ENCODE assay signal across 8 cellular contexts in the genomic region with DNA sequence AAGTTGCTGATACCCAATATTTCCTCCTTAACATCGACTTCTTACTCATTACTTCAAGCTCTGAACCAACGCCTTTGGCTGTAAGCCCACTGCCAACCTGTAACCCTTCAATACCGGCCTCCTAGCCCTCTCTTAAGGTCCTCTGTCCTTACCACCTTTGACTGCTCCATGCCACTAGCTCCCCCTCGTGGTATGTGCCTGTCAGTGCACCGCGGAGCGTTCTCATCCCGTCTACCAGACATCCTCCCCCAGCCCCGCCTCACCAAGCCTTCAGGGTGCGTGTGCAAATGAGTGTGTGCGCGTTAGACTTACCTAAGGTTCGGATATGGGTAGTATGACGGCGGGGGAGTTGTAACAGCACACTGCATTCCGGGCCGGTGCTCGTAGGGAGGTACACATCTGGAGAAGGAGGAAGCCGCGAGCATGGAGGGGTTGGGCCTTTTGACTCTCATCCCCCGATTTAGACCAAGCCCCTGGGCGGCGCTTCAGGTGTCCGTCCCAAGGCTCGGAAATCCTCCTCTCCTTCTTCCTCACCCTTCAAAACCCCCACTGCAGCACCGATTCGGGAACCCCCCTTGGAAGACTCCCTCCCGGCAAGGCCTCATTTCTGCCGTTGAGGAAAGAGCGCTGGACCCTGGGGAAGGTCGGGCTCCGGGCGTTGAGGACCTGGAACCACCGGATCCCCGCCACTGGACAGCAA. TPM values are rescaled to one million over a fixed set of nuclear protein-coding genes. Genes with fewer than 3 reads are reported as not detected.
DNase-seq lines count a peak whose midpoint lies in the region; ATAC-seq lines count a peak whose summit lies in the region.

No MANE protein-coding gene starts in this region.

- no peaks in the 10 kb centered on the region for H3K9me3 Mint-ChIP-seq in activated CD4-positive, alpha-beta memory T cell treated with anti-CD3 and anti-CD28 coated beads, Interleukin-2, amount 10 ng/mL, durations not matched to agents 7 days and 5 days

- DNase-seq in EH (ENCODE audit: low read depth) (peak; percentile 82), NCI-H774 (lab: John Stamatoyannopoulos, UW) (peak; percentile 77), lung microvascular endothelial cell (ENCODE audit: low read depth in 2 of 2) (peak; percentile 83 to 87)
- peak; percentile 93 for DNase-seq in activated CD4-positive, alpha-beta memory T cell treated with anti-CD3 and anti-CD28 coated beads, Interleukin-2, amount 10 ng/mL, durations not matched to agents 7 days and 5 days
- DNase-seq in effector CD4-positive, alpha-beta T cell, result peak; percentile 88
- DNase-seq in stimulated activated CD4-positive, alpha-beta T cell treated with anti-CD3 and anti-CD28 coated beads, TNF-alpha, amount 100 ng/mL, for 1 hour (ENCODE audit: low read depth in 3 of 3, low spot score in 1 of 3), result peak; percentile 74 to 83 (median 78)

- peak overlapping the region; percentile 80 for H3K4me3 Mint-ChIP-seq in activated CD4-positive, alpha-beta memory T cell treated with anti-CD3 and anti-CD28 coated beads, Interleukin-2, amount 10 ng/mL, durations not matched to agents 7 days and 5 days

- H3K36me3 Mint-ChIP-seq in activated CD4-positive, alpha-beta memory T cell treated with anti-CD3 and anti-CD28 coated beads, Interleukin-2, amount 10 ng/mL, durations not matched to agents 7 days and 5 days (ENCODE audit: low read depth), result no peaks in the 10 kb centered on the region

- CTCF ChIA-PET in activated CD4-positive, alpha-beta memory T cell treated with anti-CD3 and anti-CD28 coated beads, Interleukin-2, amount 10 ng/mL, durations not matched to agents 7 days and 5 days (lab: Charles Lee), result interaction anchor here (0.6 to 7.0 kb wide), 11 partner anchors 9 to 227 kb away, joined by 3 to 109 read pairs (median 4); no protein-coding TSS in a partner anchor

- H3K4me1 Mint-ChIP-seq in activated CD4-positive, alpha-beta memory T cell treated with anti-CD3 and anti-CD28 coated beads, Interleukin-2, amount 10 ng/mL, durations not matched to agents 7 days and 5 days, result peaks cover 45% of the 10 kb centered on the region

- peaks cover 12% of the 10 kb centered on the region for H3K27me3 Mint-ChIP-seq in activated CD4-positive, alpha-beta memory T cell treated with anti-CD3 and anti-CD28 coated beads, Interleukin-2, amount 10 ng/mL, durations not matched to agents 7 days and 5 days

- peak overlapping the region; percentile 74 for H3K27ac Mint-ChIP-seq in activated CD4-positive, alpha-beta memory T cell treated with anti-CD3 and anti-CD28 coated beads, Interleukin-2, amount 10 ng/mL, durations not matched to agents 7 days and 5 days

- POLR2A ChIA-PET in activated CD4-positive, alpha-beta memory T cell treated with anti-CD3 and anti-CD28 coated beads, Interleukin-2, amount 10 ng/mL, durations not matched to agents 7 days and 5 days (lab: Charles Lee), result interaction anchor here (0.6 to 1.8 kb wide), 4 partner anchors 9 to 127 kb away, joined by 3 to 9 read pairs (median 3); no protein-coding TSS in a partner anchor

- ATAC-seq in HG03378 (IDR thresholded peaks at IDR 0.05; ENCODE audit: unreplicated experiment) (peak; percentile 34), GM21717 (IDR thresholded peaks at IDR 0.05; ENCODE audit: unreplicated experiment) (no peak)

RNA-seq across cellular contexts. Expression of gene MYORG, which starts 2.8 kb away (rescaled TPM):
- total RNA-seq in activated CD4-positive, alpha-beta memory T cell treated with anti-CD3 and anti-CD28 coated beads, Interleukin-2, amount 10 ng/mL, durations not matched to agents 7 days and 5 days, result 1 to 10 TPM; 2.7 to 4.7 TPM
- total RNA-seq in lung microvascular endothelial cell, result 1.7 and 2.6 TPM in 2 replicates

RNA-seq across cellular contexts. Expression of gene NUDT2, which starts 50.1 kb away (rescaled TPM):
- 10 to 100 TPM; 33.3 to 35.0 TPM for total RNA-seq in activated CD4-positive, alpha-beta memory T cell treated with anti-CD3 and anti-CD28 coated beads, Interleukin-2, amount 10 ng/mL, durations not matched to agents 7 days and 5 days
- 30.9 and 38.3 TPM in 2 replicates for total RNA-seq in lung microvascular endothelial cell

RNA-seq across cellular contexts. Expression of gene KIF24, which starts 50.4 kb away (rescaled TPM):
- total RNA-seq in activated CD4-positive, alpha-beta memory T cell treated with anti-CD3 and anti-CD28 coated beads, Interleukin-2, amount 10 ng/mL, durations not matched to agents 7 days and 5 days, result 1 to 10 TPM; 8.4 to 8.6 TPM
- 0.40 and 1.1 TPM in 2 replicates for total RNA-seq in lung microvascular endothelial cell
